ENCODE assay signal across 23 cellular contexts in the genomic region with DNA sequence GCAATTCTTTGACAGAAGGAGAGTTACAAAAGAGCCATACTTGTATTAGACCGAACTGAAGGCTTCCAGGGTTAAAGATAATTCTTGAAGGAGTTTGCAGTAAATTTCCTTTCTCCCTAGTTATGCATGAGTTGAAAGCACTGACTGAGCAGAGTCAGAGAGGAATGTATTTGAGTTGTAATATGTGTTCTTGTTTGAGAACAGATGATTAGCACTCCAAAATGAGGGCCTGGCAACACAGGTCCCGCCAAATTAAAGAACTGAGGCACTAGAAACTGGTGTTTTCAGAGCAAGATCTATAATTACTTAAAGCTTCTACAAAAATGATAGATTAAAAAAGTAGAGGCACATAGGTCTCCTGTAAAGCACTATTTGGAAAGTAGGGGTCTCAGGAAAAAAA.
DNase-seq lines count a peak whose midpoint lies in the region; ATAC-seq, FAIRE-seq and TF ChIP-seq lines count a peak whose summit lies in the region.
"Had no signal": no experiment of that assay in that cellular context is flagged by ENCODE, and none has a peak within 500 bp of the region (broad histone marks: within the 10 kb centered on the region; RNA-seq: fewer than 3 reads in every experiment).

No MANE protein-coding gene starts in this region.

- no peak overlapping the region for H3K23ac ChIP-seq in neuronal stem cell (ENCODE audit: low read depth, low read length, poor library complexity)

- no peak overlapping the region for H2BK5ac ChIP-seq in neuronal stem cell (ENCODE audit: low read length)

- H4K8ac ChIP-seq in neuronal stem cell (ENCODE audit: low read depth, low read length), result no peak overlapping the region

- no peak for DNase-seq in left lung
- DNase-seq in neuronal stem cell (ENCODE audit: low spot score), result no peak
- DNase-seq in H54 (ENCODE audit: insufficient read length, low spot score), result no peak
- no peak for DNase-seq in ureter (ENCODE audit: low spot score)
- DNase-seq in HAP-1 (ENCODE audit: low spot score in 2 of 2), result no peak
- DNase-seq in NCI-H2196 treated with DMSO at 0.1 percent for 48 hours (lab: John Stamatoyannopoulos, UW; ENCODE audit: unreplicated experiment), result no peak
- DNase-seq: 8988T; ACHN; BE2C; C1 segment of cervical spinal cord; Caco-2; Calu3; CD4-positive, alpha-beta memory T cell; CD4-positive, CD25-positive, alpha-beta regulatory T cell; CD8-positive, alpha-beta memory T cell; DMS79 treated with DMSO at 0.1 percent for 48 hours; GF-D8 had no signal

- no peaks in the 10 kb centered on the region for H3K79me1 ChIP-seq in neuronal stem cell (ENCODE audit: low read depth, low read length)

- no CpG with 5 or more reads among the region's 2 CpGs for WGBS in neuronal stem cell (ENCODE audit: extremely low coverage in 2 of 2, insufficient read length in 2 of 2, insufficient replicate concordance in 1 of 2), 2 donors

- no peak overlapping the region for H2AK5ac ChIP-seq in neuronal stem cell (ENCODE audit: low read depth, low read length)

- in situ Hi-C loops in HAP-1 (cut with MboI; ENCODE audit: low sequenced_read_pairs), result no loop called here

- peak overlapping the region; percentile 43 for H2AFZ ChIP-seq in neuronal stem cell (ENCODE audit: low read length)

- H3K18ac ChIP-seq in neuronal stem cell (ENCODE audit: low read length), result no peak overlapping the region

- peaks cover 16 to 47% (median 25%) of the 10 kb centered on the region in 10 experiments for H3K4me1 ChIP-seq in BLaER1 treated with 17β-estradiol and CSF1 and Interleukin-3, amounts not matched to agents 10 nM and 100 nM
- H3K4me1 ChIP-seq in left lung (no peaks in the 10 kb centered on the region), neuronal stem cell (ENCODE audit: control insufficient read depth in 2 of 2, insufficient read depth in 1 of 2, low read depth in 1 of 2, low read length in 2 of 2) (peaks cover 2 to 10% of the 10 kb centered on the region in 2 donors), HAP-1 (no peaks in the 10 kb centered on the region)
- H3K4me1 ChIP-seq: BE2C, Caco-2 had no signal

- ATAC-seq in left lung, result peak; percentile 77

- H2BK12ac ChIP-seq in neuronal stem cell (ENCODE audit: low read length), result no peak overlapping the region

- no peak overlapping the region for H2BK120ac ChIP-seq in neuronal stem cell (ENCODE audit: low read depth, low read length)

- H3K4me3 ChIP-seq in BLaER1 treated with 17β-estradiol and CSF1 and Interleukin-3, amounts not matched to agents 10 nM and 100 nM, result no peak overlapping the region
- no peak overlapping the region for H3K4me3 ChIP-seq in left lung
- H3K4me3 ChIP-seq in neuronal stem cell (ENCODE audit: low read length in 2 of 2), result no peak overlapping the region
- H3K4me3 ChIP-seq in HAP-1, result no peak overlapping the region

- H3K9me3 ChIP-seq in BLaER1 treated with 17β-estradiol and CSF1 and Interleukin-3, amounts not matched to agents 10 nM and 100 nM (replicated peaks in 1 of 11), result peaks cover 0 to 7% (median 0%) of the 10 kb centered on the region in 11 experiments; a peak in 1 of 22 replicates
- H3K9me3 ChIP-seq in left lung, result no peaks in the 10 kb centered on the region
- no peaks in the 10 kb centered on the region for H3K9me3 ChIP-seq in neuronal stem cell (replicated peaks in 1 of 2; ENCODE audit: control insufficient read depth in 2 of 2, insufficient read depth in 1 of 2, low read depth in 1 of 2, low read length in 2 of 2)
- no peaks in the 10 kb centered on the region; the same call in 1 of the 2 replicates for H3K9me3 ChIP-seq in HAP-1
- H3K9me3 ChIP-seq: BE2C, Caco-2 had no signal

- H3K9ac ChIP-seq in BLaER1 treated with 17β-estradiol and CSF1 and Interleukin-3, amounts not matched to agents 10 nM and 100 nM, result no peak overlapping the region
- no peak overlapping the region for H3K9ac ChIP-seq in neuronal stem cell (ENCODE audit: low read depth, low read length, poor library complexity)

- H2BK15ac ChIP-seq in neuronal stem cell (ENCODE audit: low read length), result no peak overlapping the region

- no peak overlapping the region for H4K91ac ChIP-seq in neuronal stem cell (ENCODE audit: low read depth, low read length, poor library complexity)

- TF ChIP-seq CTCF in left lung (IDR thresholded peaks at IDR 0.05), result no peak

- peak overlapping the region in 2 of 11 experiments; percentile 7 to 28; a peak in 3 of 22 replicates for H3K27ac ChIP-seq in BLaER1 treated with 17β-estradiol and CSF1 and Interleukin-3, amounts not matched to agents 10 nM and 100 nM
- H3K27ac ChIP-seq in left lung (no peak overlapping the region), neuronal stem cell (replicated peaks; ENCODE audit: low read length) (no peak overlapping the region)

- H3K27me3 ChIP-seq in BLaER1 treated with 17β-estradiol and CSF1 and Interleukin-3, amounts not matched to agents 10 nM and 100 nM, result no peaks in the 10 kb centered on the region
- no peaks in the 10 kb centered on the region for H3K27me3 ChIP-seq in left lung
- no peaks in the 10 kb centered on the region for H3K27me3 ChIP-seq in neuronal stem cell (ENCODE audit: control insufficient read depth in 3 of 3, insufficient read depth in 3 of 3, low read depth in 1 of 3, low read length in 3 of 3)
- H3K27me3 ChIP-seq in HAP-1 (ENCODE audit: low read depth), result no peaks in the 10 kb centered on the region
- H3K27me3 ChIP-seq: BE2C had no signal

- intact Hi-C loops in left lung (cut with DNase I), result no loop called here

- no peak for TF ChIP-seq POLR2A in H54 (IDR thresholded peaks at IDR 0.05; ENCODE audit: low read depth, low read length)

- peak overlapping the region; percentile 45 to 73 (median 57); a peak in 21 of 22 replicates for H3K4me2 ChIP-seq in BLaER1 treated with 17β-estradiol and CSF1 and Interleukin-3, amounts not matched to agents 10 nM and 100 nM
- no peak overlapping the region for H3K4me2 ChIP-seq in neuronal stem cell (ENCODE audit: insufficient read depth, low read length, poor library complexity, severe bottlenecking)

- no peak overlapping the region for H3K14ac ChIP-seq in neuronal stem cell (ENCODE audit: low read length)

- no peak overlapping the region for H3K4ac ChIP-seq in neuronal stem cell (ENCODE audit: low read length)

- no peaks in the 10 kb centered on the region for H3K36me3 ChIP-seq in BLaER1 treated with 17β-estradiol and CSF1 and Interleukin-3, amounts not matched to agents 10 nM and 100 nM
- H3K36me3 ChIP-seq in left lung (no peaks in the 10 kb centered on the region), neuronal stem cell (replicated peaks in 1 of 2; ENCODE audit: control insufficient read depth in 2 of 2, insufficient read depth in 2 of 2, low read length in 2 of 2) (no peaks in the 10 kb centered on the region), HAP-1 (replicated peaks) (no peaks in the 10 kb centered on the region)
- H3K36me3 ChIP-seq: BE2C had no signal

- no peak for FAIRE-seq in H54 (lab: Jason Lieb, UNC)
- FAIRE-seq: A204.1, D721Med, G401.6, GM12891, GM19239 had no signal

- no peaks in the 10 kb centered on the region for H4K20me1 ChIP-seq in BLaER1 treated with 17β-estradiol and CSF1 and Interleukin-3, amounts not matched to agents 10 nM and 100 nM
